ENCODE assay signal across 1 cellular context in the genomic region with DNA sequence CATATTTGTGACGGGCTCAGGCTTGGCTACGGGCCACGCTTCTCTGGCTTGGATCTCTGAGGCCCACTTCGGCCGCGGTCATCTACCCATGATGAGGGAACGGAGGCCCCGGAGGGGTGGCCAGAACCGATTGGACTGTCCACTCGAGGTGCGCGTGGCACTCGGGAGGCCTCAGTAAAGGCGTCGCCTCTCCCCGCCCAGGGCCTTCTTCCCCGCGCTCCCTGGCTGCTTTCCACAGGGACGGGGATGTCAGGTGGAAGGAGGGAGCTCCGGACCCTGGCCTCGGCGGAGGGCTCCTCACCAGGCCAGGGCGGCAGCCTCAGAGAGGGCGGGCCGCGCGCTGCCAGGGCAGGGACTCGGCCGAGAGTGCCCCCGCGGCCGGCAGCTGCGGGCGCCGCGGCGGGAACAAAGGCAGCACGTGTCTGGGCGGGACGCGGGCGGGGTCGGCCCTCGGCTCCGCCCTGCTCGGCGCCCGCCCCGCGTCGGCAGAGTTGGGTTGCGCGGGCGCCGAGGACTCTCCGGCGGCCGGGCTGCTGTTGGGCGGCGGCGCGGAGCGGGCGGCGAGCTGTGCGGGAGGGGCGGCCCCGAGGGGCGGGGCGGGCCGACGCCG.
TF ChIP-seq lines count a peak whose summit lies in the region.

No MANE protein-coding gene starts in this region.

TF ChIP-seq in HEK293, 187 proteins besides CTCF, POLR2A, EP300 and RAD21 (continued from another document):
- TF ChIP-seq ZNF335 (tag by site-specific recombination; conservative IDR thresholded peaks at IDR 0.05) (peak; percentile 51), ZBTB20 (tag by site-specific recombination; IDR thresholded peaks at IDR 0.05) (peak; percentile 48; the same call in 1 of the 2 replicates), ZBTB8A (tag by site-specific recombination; IDR thresholded peaks at IDR 0.05) (peak; percentile 80), ZNF561 (tag by site-specific recombination; IDR thresholded peaks at IDR 0.05; ENCODE audit: borderline replicate concordance) (0 out of 2 replicates have a peak, but pooled peaks have one; percentile 65), HOXC10 (CRISPR knock-in tag; IDR thresholded peaks at IDR 0.05) (0 out of 2 replicates have a peak, but pooled peaks have one; percentile 51), KLF1 (tag by site-specific recombination; IDR thresholded peaks at IDR 0.05) (peak; percentile 60), ZNF157 (tag by site-specific recombination; IDR thresholded peaks at IDR 0.05) (no peak), IKZF3 (tag by site-specific recombination; IDR thresholded peaks at IDR 0.05) (peak; percentile 53), ZBTB48 (tag by site-specific recombination; IDR thresholded peaks at IDR 0.05) (peak; percentile 71), TCF7L2 (IDR thresholded peaks at IDR 0.05; ENCODE audit: borderline replicate concordance, low read depth, low read length) (peak; percentile 94), ZSCAN23 (tag by site-specific recombination; IDR thresholded peaks at IDR 0.05) (no peak)
TF ChIP-seq in HEK293: peak in this region for 13.
